ENCODE assay signal across 1 cellular context in the genomic region with DNA sequence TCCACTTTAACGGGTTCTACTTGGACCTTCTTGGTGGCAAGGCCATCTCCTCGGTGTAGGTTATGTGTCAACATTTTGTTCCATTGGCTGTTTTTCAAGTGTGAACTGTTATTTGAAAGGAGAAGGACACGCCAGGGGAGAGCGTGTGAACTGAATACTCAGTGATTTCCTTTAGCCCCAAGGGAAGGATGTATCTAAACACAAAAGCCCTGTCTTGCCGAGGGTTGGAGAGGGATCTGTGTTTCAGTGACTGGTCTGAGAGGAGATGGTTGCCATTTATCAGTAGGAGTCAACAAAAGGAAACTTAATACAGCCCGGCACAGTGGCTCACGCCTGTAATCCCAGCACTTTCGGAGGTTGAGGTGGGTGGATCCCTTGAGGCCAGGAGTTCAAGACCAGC.
TF ChIP-seq lines count a peak whose summit lies in the region.

No MANE protein-coding gene starts in this region.

TF ChIP-seq in IMR-90, 13 proteins besides CTCF, POLR2A, EP300 and RAD21:
- TF ChIP-seq MAFK (IDR thresholded peaks at IDR 0.05; ENCODE audit: low read depth, low read length), result no peak
- no peak for TF ChIP-seq MXI1 (IDR thresholded peaks at IDR 0.05; ENCODE audit: borderline replicate concordance, low read depth, low read length)
- TF ChIP-seq RFX5 (IDR thresholded peaks at IDR 0.05; ENCODE audit: low read depth, low read length), result no peak
- TF ChIP-seq NFE2L2 (IDR thresholded peaks at IDR 0.05; ENCODE audit: low read depth, low read length), result no peak
- no peak for TF ChIP-seq USF2 (IDR thresholded peaks at IDR 0.05; ENCODE audit: low read depth, low read length)
- TF ChIP-seq BHLHE40 (IDR thresholded peaks at IDR 0.05; ENCODE audit: low read depth, low read length), result no peak
- no peak for TF ChIP-seq CEBPB (IDR thresholded peaks at IDR 0.05; ENCODE audit: low read depth, low read length)
- no peak for TF ChIP-seq MAZ (IDR thresholded peaks at IDR 0.05; ENCODE audit: borderline replicate concordance, low read depth, low read length)
- no peak for TF ChIP-seq RCOR1 (IDR thresholded peaks at IDR 0.05; ENCODE audit: insufficient replicate concordance, low read length)
- no peak for TF ChIP-seq SMC3 (IDR thresholded peaks at IDR 0.05; ENCODE audit: low read depth, low read length)
- no peak for TF ChIP-seq FOS (IDR thresholded peaks at IDR 0.05; ENCODE audit: low read depth, low read length)
- TF ChIP-seq, protein P1, sequence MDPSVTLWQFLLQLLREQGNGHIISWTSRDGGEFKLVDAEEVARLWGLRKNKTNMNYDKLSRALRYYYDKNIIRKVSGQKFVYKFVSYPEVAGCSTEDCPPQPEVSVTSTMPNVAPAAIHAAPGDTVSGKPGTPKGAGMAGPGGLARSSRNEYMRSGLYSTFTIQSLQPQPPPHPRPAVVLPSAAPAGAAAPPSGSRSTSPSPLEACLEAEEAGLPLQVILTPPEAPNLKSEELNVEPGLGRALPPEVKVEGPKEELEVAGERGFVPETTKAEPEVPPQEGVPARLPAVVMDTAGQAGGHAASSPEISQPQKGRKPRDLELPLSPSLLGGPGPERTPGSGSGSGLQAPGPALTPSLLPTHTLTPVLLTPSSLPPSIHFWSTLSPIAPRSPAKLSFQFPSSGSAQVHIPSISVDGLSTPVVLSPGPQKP (IDR thresholded peaks at IDR 0.05; ENCODE audit: borderline replicate concordance, low read depth, low read length), result no peak
- no peak for TF ChIP-seq CHD1 (IDR thresholded peaks at IDR 0.05; ENCODE audit: low read depth, low read length)
TF ChIP-seq in IMR-90: peak in this region for 0.
